In the genomic region with DNA sequence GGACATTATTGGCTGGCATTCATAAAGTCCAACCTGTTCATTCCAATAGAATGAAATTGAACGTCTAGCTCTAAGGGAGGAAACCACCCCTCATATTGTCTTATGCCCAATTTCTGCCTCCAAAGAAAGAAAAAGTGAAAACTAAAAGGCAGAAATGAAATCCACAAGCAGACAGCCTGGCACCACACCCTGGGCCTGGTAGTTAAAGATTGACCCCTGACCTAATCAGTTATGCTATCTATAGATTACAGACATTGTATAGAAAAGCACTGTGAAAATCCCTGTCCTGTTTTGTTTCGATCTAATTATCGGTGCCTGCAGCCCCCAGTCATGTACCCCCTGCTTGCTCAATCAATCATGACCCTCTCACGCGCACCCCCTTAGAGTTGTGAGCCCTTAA, we compare ENCODE assay signal across 1 cellular context.
A peak's percentile ranks its signal among the peaks of the same experiment; 100 is the strongest.
TF ChIP-seq lines count a peak whose summit lies in the region.

No MANE protein-coding gene starts in this region.

TF ChIP-seq in GM12878, 131 proteins besides CTCF, POLR2A, EP300 and RAD21:
- TF ChIP-seq, protein P1, sequence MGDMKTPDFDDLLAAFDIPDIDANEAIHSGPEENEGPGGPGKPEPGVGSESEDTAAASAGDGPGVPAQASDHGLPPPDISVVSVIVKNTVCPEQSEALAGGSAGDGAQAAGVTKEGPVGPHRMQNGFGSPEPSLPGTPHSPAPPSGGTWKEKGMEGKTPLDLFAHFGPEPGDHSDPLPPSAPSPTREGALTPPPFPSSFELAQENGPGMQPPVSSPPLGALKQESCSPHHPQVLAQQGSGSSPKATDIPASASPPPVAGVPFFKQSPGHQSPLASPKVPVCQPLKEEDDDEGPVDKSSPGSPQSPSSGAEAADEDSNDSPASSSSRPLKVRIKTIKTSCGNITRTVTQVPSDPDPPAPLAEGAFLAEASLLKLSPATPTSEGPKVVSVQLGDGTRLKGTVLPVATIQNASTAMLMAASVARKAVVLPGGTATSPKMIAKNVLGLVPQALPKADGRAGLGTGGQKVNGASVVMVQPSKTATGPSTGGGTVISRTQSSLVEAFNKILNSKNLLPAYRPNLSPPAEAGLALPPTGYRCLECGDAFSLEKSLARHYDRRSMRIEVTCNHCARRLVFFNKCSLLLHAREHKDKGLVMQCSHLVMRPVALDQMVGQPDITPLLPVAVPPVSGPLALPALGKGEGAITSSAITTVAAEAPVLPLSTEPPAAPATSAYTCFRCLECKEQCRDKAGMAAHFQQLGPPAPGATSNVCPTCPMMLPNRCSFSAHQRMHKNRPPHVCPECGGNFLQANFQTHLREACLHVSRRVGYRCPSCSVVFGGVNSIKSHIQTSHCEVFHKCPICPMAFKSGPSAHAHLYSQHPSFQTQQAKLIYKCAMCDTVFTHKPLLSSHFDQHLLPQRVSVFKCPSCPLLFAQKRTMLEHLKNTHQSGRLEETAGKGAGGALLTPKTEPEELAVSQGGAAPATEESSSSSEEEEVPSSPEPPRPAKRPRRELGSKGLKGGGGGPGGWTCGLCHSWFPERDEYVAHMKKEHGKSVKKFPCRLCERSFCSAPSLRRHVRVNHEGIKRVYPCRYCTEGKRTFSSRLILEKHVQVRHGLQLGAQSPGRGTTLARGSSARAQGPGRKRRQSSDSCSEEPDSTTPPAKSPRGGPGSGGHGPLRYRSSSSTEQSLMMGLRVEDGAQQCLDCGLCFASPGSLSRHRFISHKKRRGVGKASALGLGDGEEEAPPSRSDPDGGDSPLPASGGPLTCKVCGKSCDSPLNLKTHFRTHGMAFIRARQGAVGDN (IDR thresholded peaks at IDR 0.05): peak; percentile 63; the same call in 1 of the 2 replicates
- TF ChIP-seq NR2C1 (IDR thresholded peaks at IDR 0.05): peak; percentile 50; the same call in 1 of the 2 replicates
- TF ChIP-seq MTA2 (IDR thresholded peaks at IDR 0.05; ENCODE audit: low read depth): peak; percentile 17; the same call in 1 of the 2 replicates
- TF ChIP-seq NR2F1 (conservative IDR thresholded peaks at IDR 0.05): peak; percentile 59
- TF ChIP-seq, protein P2, sequence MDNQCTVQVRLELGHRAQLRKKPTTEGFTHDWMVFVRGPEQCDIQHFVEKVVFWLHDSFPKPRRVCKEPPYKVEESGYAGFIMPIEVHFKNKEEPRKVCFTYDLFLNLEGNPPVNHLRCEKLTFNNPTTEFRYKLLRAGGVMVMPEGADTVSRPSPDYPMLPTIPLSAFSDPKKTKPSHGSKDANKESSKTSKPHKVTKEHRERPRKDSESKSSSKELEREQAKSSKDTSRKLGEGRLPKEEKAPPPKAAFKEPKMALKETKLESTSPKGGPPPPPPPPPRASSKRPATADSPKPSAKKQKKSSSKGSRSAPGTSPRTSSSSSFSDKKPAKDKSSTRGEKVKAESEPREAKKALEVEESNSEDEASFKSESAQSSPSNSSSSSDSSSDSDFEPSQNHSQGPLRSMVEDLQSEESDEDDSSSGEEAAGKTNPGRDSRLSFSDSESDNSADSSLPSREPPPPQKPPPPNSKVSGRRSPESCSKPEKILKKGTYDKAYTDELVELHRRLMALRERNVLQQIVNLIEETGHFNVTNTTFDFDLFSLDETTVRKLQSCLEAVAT (IDR thresholded peaks at IDR 0.05): 0 out of 2 replicates have a peak, but pooled peaks have one; percentile 23
TF ChIP-seq in GM12878: peak in this region for 5; not testable (repeated sequence) for 126.
